ENCODE assay signal across 14 cellular contexts in genomic region chr10:93435061-93435491, GRCh38. TPM values are rescaled to one million over a fixed set of nuclear protein-coding genes. Genes with fewer than 3 reads are reported as not detected.
DNase-seq lines count a peak whose midpoint lies in the region; ATAC-seq and TF ChIP-seq lines count a peak whose summit lies in the region.
"Had no signal": no experiment of that assay in that cellular context is flagged by ENCODE, and none has a peak within 500 bp of the region (broad histone marks: within the 10 kb centered on the region; RNA-seq: fewer than 3 reads in every experiment).

No MANE protein-coding gene starts in this region.

- H3K4me1 Mint-ChIP-seq in activated T-helper 1 cell treated with anti-CD3 and anti-CD28 coated beads, Interleukin-12 subunit alpha, Interleukin-12 subunit beta, Interleukin-2, Interleukin-4 antibody, amounts not matched to agents 30 ng/mL and 10 ng/mL and 1 ng/mL, durations not matched to agents 14 hours and 24 hours and 36 hours (ENCODE audit: low read depth): no peaks in the 10 kb centered on the region

- H3K27me3 ChIP-seq in left ventricle myocardium inferior (ENCODE audit: low read depth): no peaks in the 10 kb centered on the region
- H3K27me3 ChIP-seq in parathyroid adenoma (ENCODE audit: control insufficient read depth, insufficient read depth, low read length): no peaks in the 10 kb centered on the region

- H3K27ac ChIP-seq in left ventricle myocardium inferior (replicated peaks): peak overlapping the region; percentile 97
- peak overlapping the region; percentile 97 for H3K27ac ChIP-seq in parathyroid adenoma

- intact Hi-C loops in left ventricle myocardium inferior (cut with micrococcal nuclease) (no loop called here), left cardiac atrium (cut with DNase I) (no loop called here)
- intact Hi-C loops in activated T-helper 1 cell treated with anti-CD3 and anti-CD28 coated beads, Interleukin-12 subunit alpha, Interleukin-12 subunit beta, Interleukin-2, Interleukin-4 antibody, amounts not matched to agents 30 ng/mL and 10 ng/mL and 1 ng/mL, durations not matched to agents 14 hours and 24 hours and 36 hours (cut with micrococcal nuclease): no loop called here

- peaks cover 3% of the 10 kb centered on the region for H3K36me3 Mint-ChIP-seq in activated T-helper 1 cell treated with anti-CD3 and anti-CD28 coated beads, Interleukin-12 subunit alpha, Interleukin-12 subunit beta, Interleukin-2, Interleukin-4 antibody, amounts not matched to agents 30 ng/mL and 10 ng/mL and 1 ng/mL, durations not matched to agents 14 hours and 24 hours and 36 hours (ENCODE audit: low read depth)

- H3K27me3 Mint-ChIP-seq in activated T-helper 1 cell treated with anti-CD3 and anti-CD28 coated beads, Interleukin-12 subunit alpha, Interleukin-12 subunit beta, Interleukin-2, Interleukin-4 antibody, amounts not matched to agents 30 ng/mL and 10 ng/mL and 1 ng/mL, durations not matched to agents 14 hours and 24 hours and 36 hours (ENCODE audit: insufficient read depth): no peaks in the 10 kb centered on the region

- peaks cover 23% of the 10 kb centered on the region for H3K79me2 ChIP-seq in parathyroid adenoma

- no peak overlapping the region for H3K4me2 ChIP-seq in parathyroid adenoma (ENCODE audit: low read length)

- H3K4me1 ChIP-seq in left ventricle myocardium inferior (peaks cover 62% of the 10 kb centered on the region), parathyroid adenoma (peaks cover 50% of the 10 kb centered on the region)

- ATAC-seq in left cardiac atrium (no peak), HG03571 (IDR thresholded peaks at IDR 0.05; ENCODE audit: unreplicated experiment) (no peak)

- H3K36me3 ChIP-seq in left ventricle myocardium inferior: no peaks in the 10 kb centered on the region
- H3K36me3 ChIP-seq in parathyroid adenoma (ENCODE audit: control insufficient read depth, insufficient read depth, low read length): no peaks in the 10 kb centered on the region

- no peak for TF ChIP-seq CTCF in left ventricle myocardium inferior (IDR thresholded peaks at IDR 0.05; ENCODE audit: borderline replicate concordance)
- TF ChIP-seq CTCF in parathyroid adenoma (IDR thresholded peaks at IDR 0.05): no peak

- no peaks in the 10 kb centered on the region for H3K9me3 Mint-ChIP-seq in activated T-helper 1 cell treated with anti-CD3 and anti-CD28 coated beads, Interleukin-12 subunit alpha, Interleukin-12 subunit beta, Interleukin-2, Interleukin-4 antibody, amounts not matched to agents 30 ng/mL and 10 ng/mL and 1 ng/mL, durations not matched to agents 14 hours and 24 hours and 36 hours

- H3K4me3 ChIP-seq in left ventricle myocardium inferior: no peak overlapping the region
- H3K4me3 ChIP-seq in parathyroid adenoma (ENCODE audit: low read depth, low read length): no peak overlapping the region

- H3K9me3 ChIP-seq in left ventricle myocardium inferior (replicated peaks): no peaks in the 10 kb centered on the region
- no peaks in the 10 kb centered on the region for H3K9me3 ChIP-seq in parathyroid adenoma (ENCODE audit: control insufficient read depth, low read length)

- no peak overlapping the region for H3K4me3 Mint-ChIP-seq in activated T-helper 1 cell treated with anti-CD3 and anti-CD28 coated beads, Interleukin-12 subunit alpha, Interleukin-12 subunit beta, Interleukin-2, Interleukin-4 antibody, amounts not matched to agents 30 ng/mL and 10 ng/mL and 1 ng/mL, durations not matched to agents 14 hours and 24 hours and 36 hours

- H3K27ac Mint-ChIP-seq in activated T-helper 1 cell treated with anti-CD3 and anti-CD28 coated beads, Interleukin-12 subunit alpha, Interleukin-12 subunit beta, Interleukin-2, Interleukin-4 antibody, amounts not matched to agents 30 ng/mL and 10 ng/mL and 1 ng/mL, durations not matched to agents 14 hours and 24 hours and 36 hours: no peak overlapping the region

- H2AFZ ChIP-seq in parathyroid adenoma: peak overlapping the region; percentile 18

- no peak overlapping the region for H3K9ac ChIP-seq in parathyroid adenoma

- no peak for DNase-seq in left ventricle myocardium inferior
- DNase-seq in left cardiac atrium: no peak
- DNase-seq in fibroblast of gingiva (ENCODE audit: low read depth): peak; percentile 81
- no peak for DNase-seq in activated T-helper 1 cell treated with anti-CD3 and anti-CD28 coated beads, Interleukin-12 subunit alpha, Interleukin-12 subunit beta, Interleukin-2, Interleukin-4 antibody, amounts not matched to agents 30 ng/mL and 10 ng/mL and 1 ng/mL, durations not matched to agents 14 hours and 24 hours and 36 hours (ENCODE audit: low spot score)
- DNase-seq in NCI-H1048 (lab: John Stamatoyannopoulos, UW): no peak
- no peak for DNase-seq in SIG-M5 (lab: John Stamatoyannopoulos, UW)
- DNase-seq: ACHN, amygdala, DND-41, glutamatergic neuron, NCI-H187 treated with DMSO at 0.1 percent for 48 hours, substantia nigra had no signal

RNA-seq across cellular contexts. Expression of gene MYOF, which starts 47.1 kb away (rescaled TPM):
- total RNA-seq in left ventricle myocardium inferior (43.6 TPM), left cardiac atrium (10 to 100 TPM; 24.3 to 33.0 TPM)
- total RNA-seq in activated T-helper 1 cell treated with anti-CD3 and anti-CD28 coated beads, Interleukin-12 subunit alpha, Interleukin-12 subunit beta, Interleukin-2, Interleukin-4 antibody, amounts not matched to agents 30 ng/mL and 10 ng/mL and 1 ng/mL, durations not matched to agents 14 hours and 24 hours and 36 hours: 13.4 and 13.7 TPM in 2 replicates
